ENCODE assay signal across 19 cellular contexts in genomic region chr10:72800741-72801092, GRCh38.
A peak's percentile ranks its signal among the peaks of the same experiment; 100 is the strongest.
DNase-seq lines count a peak whose midpoint lies in the region; ATAC-seq, FAIRE-seq and TF ChIP-seq lines count a peak whose summit lies in the region.
"Had no signal": no experiment of that assay in that cellular context is flagged by ENCODE, and none has a peak within 500 bp of the region (broad histone marks: within the 10 kb centered on the region; RNA-seq: fewer than 3 reads in every experiment).

No MANE protein-coding gene starts in this region.

- H3K4me3 ChIP-seq in A549 (no peak overlapping the region), adipocyte (ENCODE audit: low read length) (peak overlapping the region; percentile 13)
- no peak overlapping the region for H3K4me3 ChIP-seq in CD4-positive, alpha-beta memory T cell (ENCODE audit: low read length in 2 of 2)

- POLR2A ChIA-PET in A549 (lab: Yijun Ruan, JAX): no interaction called here
- POLR2A ChIA-PET in CD4-positive, alpha-beta memory T cell (lab: Charles Lee; ENCODE audit: partially characterized antibody): no interaction called here

- H3K27ac Mint-ChIP-seq in CD4-positive, alpha-beta memory T cell: peak overlapping the region in 4 of 7 donors; percentile 44 to 83 (median 67)
- H3K27ac Mint-ChIP-seq in mesothelial cell of epicardium (peak overlapping the region; percentile 81), CD14-positive monocyte (no peak overlapping the region), natural killer cell (no peak overlapping the region)

- no peak for FAIRE-seq in A549 (lab: Jason Lieb, UNC)
- FAIRE-seq: G401.6, GM18507, RCC 7860 had no signal

- H3K4me1 ChIP-seq in A549 (peaks cover 35% of the 10 kb centered on the region), adipocyte (ENCODE audit: control insufficient read depth, insufficient read depth, low read length) (peaks cover 21% of the 10 kb centered on the region)
- peaks cover 16% of the 10 kb centered on the region for H3K4me1 ChIP-seq in CD4-positive, alpha-beta memory T cell (ENCODE audit: insufficient read depth, low read length)

- no peaks in the 10 kb centered on the region for H3K9me3 Mint-ChIP-seq in CD4-positive, alpha-beta memory T cell
- H3K9me3 Mint-ChIP-seq in mesothelial cell of epicardium: no peaks in the 10 kb centered on the region
- H3K9me3 Mint-ChIP-seq in CD14-positive monocyte: no peaks in the 10 kb centered on the region
- H3K9me3 Mint-ChIP-seq in natural killer cell: no peaks in the 10 kb centered on the region

- CTCF ChIA-PET in A549 (lab: Yijun Ruan, JAX): no interaction called here
- CTCF ChIA-PET in CD4-positive, alpha-beta memory T cell (lab: Charles Lee; ENCODE audit: partially characterized antibody): interaction anchor here (0.6 kb wide), 1 partner anchor 338 kb away, joined by 3 read pairs; no protein-coding TSS in a partner anchor

- H3K4me2 ChIP-seq in A549: 0 out of 3 replicates have a peak overlapping the region, but pooled peaks have one; percentile 5

- ATAC-seq in A549 (no peak), natural killer cell (no peak), GM21367 (IDR thresholded peaks at IDR 0.05; ENCODE audit: unreplicated experiment) (no peak), HG03175 (IDR thresholded peaks at IDR 0.05; ENCODE audit: unreplicated experiment) (no peak)

- peaks cover 13 to 29% (median 16%) of the 10 kb centered on the region in 4 donors for H3K4me1 Mint-ChIP-seq in CD4-positive, alpha-beta memory T cell
- H3K4me1 Mint-ChIP-seq in mesothelial cell of epicardium (peaks cover 26% of the 10 kb centered on the region), CD14-positive monocyte (peaks cover 10% of the 10 kb centered on the region), natural killer cell (no peaks in the 10 kb centered on the region)

- no peaks in the 10 kb centered on the region for H3K36me3 Mint-ChIP-seq in CD4-positive, alpha-beta memory T cell
- H3K36me3 Mint-ChIP-seq in mesothelial cell of epicardium (peaks cover 2% of the 10 kb centered on the region), CD14-positive monocyte (peaks cover 3 to 13% of the 10 kb centered on the region in 2 donors), natural killer cell (no peaks in the 10 kb centered on the region)

- H3K27me3 ChIP-seq in CD4-positive, alpha-beta memory T cell (ENCODE audit: insufficient read depth, low read length): no peaks in the 10 kb centered on the region
- no peaks in the 10 kb centered on the region for H3K27me3 ChIP-seq in adipocyte (replicated peaks; ENCODE audit: control insufficient read depth, insufficient read depth, low read length)

- intact Hi-C loops in CD4-positive, alpha-beta memory T cell (cut with micrococcal nuclease): no loop called here
- intact Hi-C loops in CD14-positive monocyte (cut with micrococcal nuclease): no loop called here
- intact Hi-C loops in natural killer cell (cut with micrococcal nuclease): no loop called here

- H3K36me3 ChIP-seq in CD4-positive, alpha-beta memory T cell (ENCODE audit: insufficient read depth, low read length): no peaks in the 10 kb centered on the region
- no peaks in the 10 kb centered on the region for H3K36me3 ChIP-seq in adipocyte (ENCODE audit: control insufficient read depth, insufficient read depth, low read length, severe bottlenecking)

- DNase-seq in A549 (ENCODE audit: low read depth in 1 of 2, low spot score in 1 of 2) (no peak), adipocyte (ENCODE audit: low read depth) (no peak), mesothelial cell of epicardium (ENCODE audit: low spot score in 2 of 2, unreplicated experiment in 2 of 2) (no peak), CD14-positive monocyte (ENCODE audit: low spot score) (no peak), natural killer cell (no peak)
- DNase-seq in CD4-positive, alpha-beta memory T cell: no peak
- DNase-seq: DMS79 treated with DMSO at 0.1 percent for 48 hours, GOT3, Kasumi-1, MM.1S, NCI-H1105, NCI-H1694, NCI-H524, SHP77 treated with DMSO at 0.1 percent for 48 hours had no signal

- whole genome bisulfite sequencing in A549 (ENCODE audit: missing lambda C conversion rate): 85% methylated on average over 6 of the region's 6 CpGs

- TF ChIP-seq POLR2A in A549 (IDR thresholded peaks at IDR 0.05; ENCODE audit: low read length): no peak

- no peak for TF ChIP-seq RAD21 in A549 (conservative IDR thresholded peaks at IDR 0.05 in 1 of 2, IDR thresholded peaks at IDR 0.05 in 1 of 2)

- no peak overlapping the region for H3K4me3 Mint-ChIP-seq in CD4-positive, alpha-beta memory T cell
- H3K4me3 Mint-ChIP-seq in mesothelial cell of epicardium: no peak overlapping the region
- H3K4me3 Mint-ChIP-seq in CD14-positive monocyte: no peak overlapping the region
- no peak overlapping the region for H3K4me3 Mint-ChIP-seq in natural killer cell

- no peak for TF ChIP-seq CTCF in A549 (IDR thresholded peaks at IDR 0.05)
- no peak for TF ChIP-seq CTCF in mesothelial cell of epicardium (IDR thresholded peaks at IDR 0.05; ENCODE audit: unreplicated experiment)
- no peak for TF ChIP-seq CTCF in CD14-positive monocyte (IDR thresholded peaks at IDR 0.05)
- TF ChIP-seq CTCF in natural killer cell (IDR thresholded peaks at IDR 0.05): no peak

- no peaks in the 10 kb centered on the region for H3K27me3 Mint-ChIP-seq in CD4-positive, alpha-beta memory T cell
- H3K27me3 Mint-ChIP-seq in mesothelial cell of epicardium (ENCODE audit: low read depth) (no peaks in the 10 kb centered on the region), CD14-positive monocyte (ENCODE audit: low read depth in 3 of 3) (no peaks in the 10 kb centered on the region), natural killer cell (ENCODE audit: low read depth in 2 of 2) (no peaks in the 10 kb centered on the region)

- no peak for TF ChIP-seq EP300 in A549 (IDR thresholded peaks at IDR 0.05)

- no peak overlapping the region for H3K27ac ChIP-seq in A549
- H3K27ac ChIP-seq in CD4-positive, alpha-beta memory T cell (ENCODE audit: low read depth, low read length): no peak overlapping the region

- H3K9ac ChIP-seq in adipocyte (ENCODE audit: low read length): no peak overlapping the region

- H3K9me3 ChIP-seq in A549: no peaks in the 10 kb centered on the region
- no peaks in the 10 kb centered on the region for H3K9me3 ChIP-seq in CD4-positive, alpha-beta memory T cell (ENCODE audit: control insufficient read depth in 1 of 2, low read length in 2 of 2)
- H3K9me3 ChIP-seq in adipocyte (ENCODE audit: control insufficient read depth, low read length): no peaks in the 10 kb centered on the region

TF ChIP-seq in A549, 52 proteins besides CTCF, POLR2A, EP300 and RAD21:
- no peak for TF ChIP-seq JUN (IDR thresholded peaks at IDR 0.05)
- TF ChIP-seq HDAC2 (IDR thresholded peaks at IDR 0.05): no peak
- no peak for TF ChIP-seq MAFK (IDR thresholded peaks at IDR 0.05; ENCODE audit: partially characterized antibody)
TF ChIP-seq in A549: peak in this region for 0.

Comparison
In these comparisons a context has a peak if more than half of its experiments do, and no peak if none do; other contexts are left out.
1. H3K27ac Mint-ChIP-seq: peak in CD4-positive, alpha-beta memory T cell (4 of 7) and mesothelial cell of epicardium (single experiment); none in CD14-positive monocyte (0 of 7) and natural killer cell (0 of 2).